9 cellular contexts compared by ENCODE assay signal in the genomic region with DNA sequence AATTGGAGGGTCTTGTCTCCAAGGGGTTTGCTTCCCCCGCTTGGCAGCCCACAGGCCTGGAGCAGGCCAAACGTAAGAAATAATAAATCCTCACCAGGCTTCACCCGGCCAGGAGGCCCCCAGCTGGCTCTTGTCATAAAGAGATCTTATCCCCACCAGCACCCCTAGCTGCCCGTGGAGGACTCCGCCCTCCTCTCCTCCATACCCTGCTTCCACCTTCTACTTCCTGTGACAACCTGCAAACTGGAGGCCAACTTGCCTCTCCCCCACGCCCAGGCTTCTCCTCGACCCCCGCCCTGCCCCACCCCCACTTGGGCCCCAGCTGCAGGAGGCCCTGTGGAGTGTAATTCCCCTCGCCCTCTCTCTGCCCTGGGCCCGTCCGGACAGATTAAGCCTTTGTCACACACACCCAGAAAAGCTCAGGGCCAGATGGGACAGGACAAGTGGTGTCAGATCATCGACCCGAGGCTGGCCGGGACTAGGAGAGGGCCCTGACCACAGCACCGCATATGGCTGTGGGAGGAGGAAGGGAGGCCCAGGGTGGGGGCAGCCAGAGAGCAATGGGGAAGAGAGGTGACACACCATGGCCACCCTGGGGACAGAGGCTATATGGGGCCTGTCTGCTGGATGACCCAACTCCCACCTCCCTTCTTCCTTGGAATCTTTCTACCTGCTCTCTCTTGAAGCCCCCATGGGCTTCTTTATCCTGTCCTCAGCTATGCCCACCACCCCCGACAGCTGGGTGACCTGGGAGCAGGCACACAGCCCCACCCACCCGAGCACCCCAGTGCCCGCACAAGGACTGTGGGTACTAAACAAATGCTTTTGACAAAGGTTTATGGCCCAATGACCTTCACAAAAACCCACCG. TPM values are rescaled to one million over a fixed set of nuclear protein-coding genes. Genes with fewer than 3 reads are reported as not detected.
DNase-seq lines count a peak whose midpoint lies in the region; ATAC-seq lines count a peak whose summit lies in the region.
"Had no signal": no experiment of that assay in that cellular context is flagged by ENCODE, and none has a peak within 500 bp of the region (broad histone marks: within the 10 kb centered on the region; RNA-seq: fewer than 3 reads in every experiment).

No MANE protein-coding gene starts in this region.

- H3K9ac ChIP-seq in Karpas-422 (ENCODE audit: low read length) = no peak overlapping the region

- no peaks in the 10 kb centered on the region for H3K9me2 ChIP-seq in Karpas-422 (replicated peaks; ENCODE audit: insufficient read depth, low read length)

- H3K27ac ChIP-seq in substantia nigra (ENCODE audit: low read depth, low read length, poor library complexity, severe bottlenecking) (peak overlapping the region; percentile 58), Karpas-422 (ENCODE audit: low read length) (no peak overlapping the region)
- H3K27ac ChIP-seq: body of pancreas had no signal

- intact Hi-C loops in left ventricle myocardium superior (cut with micrococcal nuclease) (no loop called here), Right ventricle myocardium inferior (cut with DNase I) (loop anchor here (5.0 kb wide), 1 partner anchor 54 kb away; no protein-coding TSS in a partner anchor)

- no peak overlapping the region for H3K4me3 ChIP-seq in Karpas-422 (ENCODE audit: low read length)
- H3K4me3 ChIP-seq: body of pancreas had no signal

- H3K4me1 ChIP-seq in Karpas-422 (ENCODE audit: low read length) = peaks cover 14% of the 10 kb centered on the region

- H3K79me2 ChIP-seq in Karpas-422 (ENCODE audit: low read length) = no peaks in the 10 kb centered on the region

- no peak overlapping the region for H2AFZ ChIP-seq in Karpas-422 (ENCODE audit: low read length)

- ATAC-seq in left ventricle myocardium superior (peak; percentile 4), Right ventricle myocardium inferior (no peak), HG03196 (IDR thresholded peaks at IDR 0.05; ENCODE audit: unreplicated experiment) (no peak)
- ATAC-seq: body of pancreas had no signal

- H3K9me3 ChIP-seq in Karpas-422 (ENCODE audit: low read length) = no peaks in the 10 kb centered on the region
- H3K9me3 ChIP-seq: body of pancreas had no signal

- H4K20me1 ChIP-seq in Karpas-422 (ENCODE audit: insufficient read depth, low read depth, low read length) = 0 out of 2 replicates have a peak, but pooled peaks cover 3% of the 10 kb centered on the region

- 0 out of 2 replicates have a peak, but pooled peaks cover 2% of the 10 kb centered on the region for H3K27me3 ChIP-seq in Karpas-422 (ENCODE audit: low read length)
- H3K27me3 ChIP-seq: body of pancreas had no signal

- no peaks in the 10 kb centered on the region for H3K36me3 ChIP-seq in Karpas-422 (ENCODE audit: insufficient read depth, low read length)

- DNase-seq in left ventricle myocardium superior = no peak
- DNase-seq in Right ventricle myocardium inferior (ENCODE audit: missing footprints) = no peak
- DNase-seq in UCSD-AML1 (lab: John Stamatoyannopoulos, UW; ENCODE audit: unreplicated experiment) = peak; percentile 76
- peak; percentile 29 for DNase-seq in globus pallidus (ENCODE audit: low spot score)
- peak in 18 of 49 donors; percentile 11 to 53 (median 29) for DNase-seq in substantia nigra (lab: John Stamatoyannopoulos, UW)
- no peak for DNase-seq in Karpas-422
- DNase-seq in HK-2 (ENCODE audit: unreplicated experiment) = no peak

- H3K4me2 ChIP-seq in Karpas-422 (ENCODE audit: low read depth, low read length, poor library complexity, severe bottlenecking) = no peak overlapping the region

RNA-seq across cellular contexts. Expression of a gene that starts 3.9 kb away (rescaled TPM):
- total RNA-seq in left ventricle myocardium superior = 5.2 TPM
- 4.3 TPM for total RNA-seq in Right ventricle myocardium inferior
- 0.25 and 1.5 TPM in 2 replicates for total RNA-seq in Karpas-422 (2014; rRNA removed; shearing (Covaris generic); ENCODE audit: low replicate concordance)

Comparison
In these comparisons a context has a peak if more than half of its experiments do, and no peak if none do; other contexts are left out.
1. DNase-seq: peak in UCSD-AML1 (single experiment) and globus pallidus (single experiment); none in left ventricle myocardium superior (single experiment), Right ventricle myocardium inferior (single experiment), Karpas-422 (single experiment) and HK-2 (single experiment).